Comparison of ENCODE assay signal across 18 cellular contexts in genomic region chr1:68308034-68308433, GRCh38.
A peak's percentile ranks its signal among the peaks of the same experiment; 100 is the strongest.
DNase-seq lines count a peak whose midpoint lies in the region; ATAC-seq and TF ChIP-seq lines count a peak whose summit lies in the region.
"Had no signal": no experiment of that assay in that cellular context is flagged by ENCODE, and none has a peak within 500 bp of the region (broad histone marks: within the 10 kb centered on the region; RNA-seq: fewer than 3 reads in every experiment).

No MANE protein-coding gene starts in this region.

- H3K27ac Mint-ChIP-seq in MCF 10A (ENCODE audit: low read depth, unreplicated experiment) = no peak overlapping the region
- H3K27ac Mint-ChIP-seq in immature natural killer cell = no peak overlapping the region
- no peak overlapping the region for H3K27ac Mint-ChIP-seq in glutamatergic neuron (ENCODE audit: unreplicated experiment)
- H3K27ac Mint-ChIP-seq: activated naive CD8-positive, alpha-beta T cell; naive thymus-derived CD8-positive, alpha-beta T cell; T-helper 2 cell treated with Interferon-gamma antibody and Interleukin-4, amounts not matched to agents 5 μg/mL and 100 μg/mL, for 36 hours had no signal

- no peak for TF ChIP-seq EP300 in suprapubic skin (IDR thresholded peaks at IDR 0.05)

- H3K4me1 Mint-ChIP-seq in MCF 10A (ENCODE audit: insufficient read depth, unreplicated experiment) (peaks cover 8% of the 10 kb centered on the region), immature natural killer cell (no peaks in the 10 kb centered on the region), glutamatergic neuron (ENCODE audit: low read depth, unreplicated experiment) (no peaks in the 10 kb centered on the region)
- H3K4me1 Mint-ChIP-seq: activated CD4-positive, alpha-beta T cell treated with anti-CD3 and anti-CD28 coated beads, Interleukin-2, amount 10 ng/mL, durations not matched to agents 7 days and 5 days; naive thymus-derived CD8-positive, alpha-beta T cell had no signal

- no peak for TF ChIP-seq CTCF in breast epithelium (IDR thresholded peaks at IDR 0.05)
- TF ChIP-seq CTCF in MCF 10A (IDR thresholded peaks at IDR 0.05; ENCODE audit: unreplicated experiment) = no peak
- TF ChIP-seq CTCF in suprapubic skin (IDR thresholded peaks at IDR 0.05) = no peak
- TF ChIP-seq CTCF in glutamatergic neuron (IDR thresholded peaks at IDR 0.05; ENCODE audit: partially characterized antibody, unreplicated experiment) = no peak

- CTCF ChIA-PET in MCF 10A (lab: Yijun Ruan, JAX) = interaction anchor here (0.7 to 1.1 kb wide), 2 partner anchors 188 to 975 kb away, joined by 3 to 4 read pairs; no protein-coding TSS in a partner anchor

- H3K4me3 ChIP-seq in breast epithelium (no peak overlapping the region), suprapubic skin (no peak overlapping the region)
- H3K4me3 ChIP-seq: ascending aorta, ovary had no signal

- no peaks in the 10 kb centered on the region for H3K9me3 Mint-ChIP-seq in MCF 10A (ENCODE audit: unreplicated experiment)
- peaks cover 0 to 5% (median 0%) of the 10 kb centered on the region in 6 donors for H3K9me3 Mint-ChIP-seq in immature natural killer cell
- peaks cover 2% of the 10 kb centered on the region for H3K9me3 Mint-ChIP-seq in glutamatergic neuron (ENCODE audit: unreplicated experiment)
- H3K9me3 Mint-ChIP-seq: activated CD4-positive, alpha-beta T cell treated with anti-CD3 and anti-CD28 coated beads, Interleukin-2, amount 10 ng/mL, durations not matched to agents 7 days and 5 days; T-helper 2 cell treated with Interferon-gamma antibody and Interleukin-4, amounts not matched to agents 5 μg/mL and 100 μg/mL, for 36 hours had no signal

- H3K4me1 ChIP-seq in breast epithelium (no peaks in the 10 kb centered on the region), suprapubic skin (peaks cover 11% of the 10 kb centered on the region)
- H3K4me1 ChIP-seq: ascending aorta had no signal

- H3K27me3 Mint-ChIP-seq in MCF 10A (ENCODE audit: insufficient read depth, unreplicated experiment) (no peaks in the 10 kb centered on the region), immature natural killer cell (ENCODE audit: low read depth in 3 of 3) (peaks cover 0 to 2% (median 0%) of the 10 kb centered on the region in 3 donors), glutamatergic neuron (ENCODE audit: unreplicated experiment) (peaks cover 1% of the 10 kb centered on the region)
- H3K27me3 Mint-ChIP-seq: activated CD4-positive, alpha-beta T cell treated with anti-CD3 and anti-CD28 coated beads, Interleukin-2, amount 10 ng/mL, durations not matched to agents 7 days and 5 days; activated naive CD8-positive, alpha-beta T cell had no signal

- H3K9me3 ChIP-seq in breast epithelium (no peaks in the 10 kb centered on the region), suprapubic skin (no peaks in the 10 kb centered on the region)
- H3K9me3 ChIP-seq: ascending aorta, ovary had no signal

- intact Hi-C loops in breast epithelium (cut with DNase I; ENCODE audit: low total_unique reads) = loop anchor here (10.0 kb wide), 1 partner anchor 373 kb away; no protein-coding TSS in a partner anchor
- intact Hi-C loops in MCF 10A (cut with micrococcal nuclease) = no loop called here
- intact Hi-C loops in left ventricle myocardium superior (cut with micrococcal nuclease) = no loop called here

- H3K4me3 Mint-ChIP-seq in MCF 10A (ENCODE audit: unreplicated experiment) = no peak overlapping the region
- H3K4me3 Mint-ChIP-seq in immature natural killer cell = no peak overlapping the region
- no peak overlapping the region for H3K4me3 Mint-ChIP-seq in glutamatergic neuron (ENCODE audit: unreplicated experiment)
- H3K4me3 Mint-ChIP-seq: activated CD4-positive, alpha-beta T cell treated with anti-CD3 and anti-CD28 coated beads, Interleukin-2, amount 10 ng/mL, durations not matched to agents 7 days and 5 days; activated naive CD8-positive, alpha-beta T cell; naive thymus-derived CD8-positive, alpha-beta T cell; T-helper 2 cell treated with Interferon-gamma antibody and Interleukin-4, amounts not matched to agents 5 μg/mL and 100 μg/mL, for 36 hours had no signal

- POLR2A ChIA-PET in MCF 10A (lab: Yijun Ruan, JAX) = interaction anchor here (1.4 kb wide), 1 partner anchor 76 kb away, joined by 4 read pairs; the partner anchor contains the start of gene WLS

- ATAC-seq in left ventricle myocardium superior = peak; percentile 55
- ATAC-seq: naive thymus-derived CD8-positive, alpha-beta T cell; SK-N-SH treated with all-trans-retinoic acid at 6 μM for 48 hours had no signal

- peak overlapping the region; percentile 26 to 56 for H3K27ac ChIP-seq in breast epithelium
- peak overlapping the region; percentile 58 for H3K27ac ChIP-seq in suprapubic skin
- H3K27ac ChIP-seq: ascending aorta, ovary, WERI-Rb-1 had no signal

- BruUV-seq in MCF 10A (replicated peaks; lab: Mats Ljungman, UMichigan) = no TSS peak

- DNase-seq in breast epithelium (ENCODE audit: low spot score in 2 of 2) (peak in 1 of 2 donors; percentile 37), MCF 10A (ENCODE audit: unreplicated experiment) (no peak), NCI-H510A treated with DMSO at 0.1 percent for 48 hours (lab: John Stamatoyannopoulos, UW) (peak; percentile 91), left ventricle myocardium superior (no peak), suprapubic skin (ENCODE audit: low spot score in 2 of 2) (no peak), immature natural killer cell (no peak), glutamatergic neuron (no peak), globus pallidus (ENCODE audit: low spot score) (no peak)
- DNase-seq: activated CD4-positive, alpha-beta T cell treated with anti-CD3 and anti-CD28 coated beads, Interleukin-2, amount 10 ng/mL, durations not matched to agents 7 days and 5 days; effector CD8-positive, alpha-beta T cell; naive thymus-derived CD8-positive, alpha-beta T cell; ovary; RPMI8226; WERI-Rb-1 had no signal

- WGBS in suprapubic skin = 47% methylated on average over 1 of the region's 1 CpG

- H3K27me3 ChIP-seq in breast epithelium = no peaks in the 10 kb centered on the region
- H3K27me3 ChIP-seq in suprapubic skin = no peaks in the 10 kb centered on the region
- H3K27me3 ChIP-seq: ascending aorta, ovary had no signal

- H3K36me3 Mint-ChIP-seq in MCF 10A (ENCODE audit: insufficient read depth, unreplicated experiment) = no peaks in the 10 kb centered on the region
- no peaks in the 10 kb centered on the region for H3K36me3 Mint-ChIP-seq in immature natural killer cell
- no peaks in the 10 kb centered on the region for H3K36me3 Mint-ChIP-seq in glutamatergic neuron (ENCODE audit: unreplicated experiment)
- H3K36me3 Mint-ChIP-seq: activated naive CD8-positive, alpha-beta T cell; naive thymus-derived CD8-positive, alpha-beta T cell had no signal

- no peak for TF ChIP-seq POLR2A in breast epithelium (IDR thresholded peaks at IDR 0.05)
- TF ChIP-seq POLR2A in suprapubic skin (IDR thresholded peaks at IDR 0.05) = no peak

- H3K36me3 ChIP-seq in breast epithelium (no peaks in the 10 kb centered on the region), suprapubic skin (no peaks in the 10 kb centered on the region)
- H3K36me3 ChIP-seq: ascending aorta, ovary, WERI-Rb-1 had no signal
